Comparison of ENCODE assay signal across 14 cellular contexts in genomic region chr20:9218412-9219001, GRCh38.
DNase-seq lines count a peak whose midpoint lies in the region; TF ChIP-seq lines count a peak whose summit lies in the region.
"Had no signal": no experiment of that assay in that cellular context is flagged by ENCODE, and none has a peak within 500 bp of the region (broad histone marks: within the 10 kb centered on the region; RNA-seq: fewer than 3 reads in every experiment).

No MANE protein-coding gene starts in this region.

- no peak for TF ChIP-seq POLR2A in spleen (IDR thresholded peaks at IDR 0.05)

- no peaks in the 10 kb centered on the region for H3K27me3 ChIP-seq in spleen (replicated peaks in 1 of 7)
- H3K27me3 ChIP-seq: stomach had no signal

- peak in 2 of 3 experiments; percentile 15 to 59 for DNase-seq in NCI-H1417 (lab: John Stamatoyannopoulos, UW)
- no peak for DNase-seq in NCI-H1417 treated with DMSO at 0.1 percent for 48 hours (lab: John Stamatoyannopoulos, UW)
- peak; percentile 83 for DNase-seq in amniotic epithelial cell (ENCODE audit: low read depth)
- DNase-seq in inferior parietal cortex (ENCODE audit: extremely low spot score) = peak; percentile 47
- DNase-seq in spleen = no peak
- no peak for DNase-seq in posterior vena cava (ENCODE audit: low spot score)
- DNase-seq in effector CD8-positive, alpha-beta T cell (lab: John Stamatoyannopoulos, UW) = no peak
- DNase-seq: 8988T; activated T-cell treated with anti-CD3 and anti-CD28 coated beads for 4 hours; NCI-H2029 treated with DMSO at 0.1 percent for 48 hours; occipital lobe; stimulated activated CD4-positive, alpha-beta T cell treated with anti-CD3 and anti-CD28 coated beads, Interleukin-4, amount 100 ng/mL, for 1 hour; stomach had no signal

- 34% methylated on average over 7 of the region's 7 CpGs for WGBS in urinary bladder
- WGBS in spleen, 5 donors = 60 to 77% (median 72%) methylated on average over 7 of the region's 7 CpGs

- H3K4me3 ChIP-seq in urinary bladder (ENCODE audit: low read depth, low read length) = no peak overlapping the region
- H3K4me3 ChIP-seq in spleen = no peak overlapping the region
- H3K4me3 ChIP-seq: stomach had no signal

- H3K36me3 ChIP-seq in urinary bladder (ENCODE audit: insufficient read depth) (no peaks in the 10 kb centered on the region), spleen (no peaks in the 10 kb centered on the region)
- H3K36me3 ChIP-seq: stomach had no signal

- H3K4me1 ChIP-seq in urinary bladder (ENCODE audit: insufficient read depth) = no peaks in the 10 kb centered on the region
- peaks cover 0 to 5% (median 0%) of the 10 kb centered on the region in 6 donors for H3K4me1 ChIP-seq in spleen

- TF ChIP-seq CTCF in spleen (IDR thresholded peaks at IDR 0.05 in 8 of 11, conservative IDR thresholded peaks at IDR 0.05 in 3 of 11) = no peak

- intact Hi-C loops in spleen (cut with DNase I; ENCODE audit: low total_unique reads) (no loop called here), posterior vena cava (cut with DNase I) (loop anchor here in 1 of 2 donors (10.0 kb wide), 1 partner anchor 284 kb away; no protein-coding TSS in a partner anchor)

- H3K9me3 ChIP-seq in spleen = no peaks in the 10 kb centered on the region
- H3K9me3 ChIP-seq: stomach had no signal

- peak overlapping the region; percentile 10 for H3K27ac ChIP-seq in urinary bladder (ENCODE audit: low read depth)
- H3K27ac ChIP-seq in spleen = peak overlapping the region in 2 of 8 donors; percentile 46 to 48

Comparison
In these comparisons a context has a peak if more than half of its experiments do, and no peak if none do; other contexts are left out.
1. DNase-seq: peak in NCI-H1417 (2 of 3), amniotic epithelial cell (single experiment) and inferior parietal cortex (single experiment); none in NCI-H1417 treated with DMSO at 0.1 percent for 48 hours (single experiment), spleen (single experiment), posterior vena cava (single experiment) and effector CD8-positive, alpha-beta T cell (single experiment).